11 cellular contexts compared by ENCODE assay signal in the genomic region with DNA sequence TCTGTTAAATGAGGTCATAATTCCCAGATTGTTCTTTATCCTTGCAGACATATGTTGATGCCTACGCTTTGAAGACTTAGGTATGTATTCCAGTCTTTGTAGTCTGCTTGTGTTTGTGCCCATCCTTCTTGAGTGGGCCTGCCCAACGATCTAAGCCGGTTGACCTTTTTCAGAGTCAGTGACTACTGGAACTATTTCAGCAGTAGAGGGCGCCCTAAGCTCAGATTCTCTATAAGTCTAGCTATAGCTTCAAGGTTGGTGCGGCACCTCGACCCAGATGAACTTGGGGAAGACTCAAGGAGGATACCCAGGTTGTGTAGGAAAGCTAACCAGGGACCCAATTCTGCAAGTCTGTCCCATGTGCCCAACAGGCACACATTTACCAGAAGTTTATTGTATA.
A peak's percentile ranks its signal among the peaks of the same experiment; 100 is the strongest.
DNase-seq lines count a peak whose midpoint lies in the region; ATAC-seq and TF ChIP-seq lines count a peak whose summit lies in the region.
"Had no signal": no experiment of that assay in that cellular context is flagged by ENCODE, and none has a peak within 500 bp of the region (broad histone marks: within the 10 kb centered on the region; RNA-seq: fewer than 3 reads in every experiment).

No MANE protein-coding gene starts in this region.

- no peak overlapping the region for H2AFZ ChIP-seq in mammary epithelial cell (ENCODE audit: low read depth, low read length)

- dilution Hi-C loops in mammary epithelial cell (cut with HindIII; ENCODE audit: low sequenced_read_pairs), result no loop called here

- no peak overlapping the region for H3K27ac Mint-ChIP-seq in activated T-cell treated with anti-CD3 and anti-CD28 coated beads, Interleukin-2, amount 50 U/mL, for 72 hours
- H3K27ac Mint-ChIP-seq in activated T-cell treated with anti-CD3 and anti-CD28 coated beads, Interleukin-2, amount 50 U/mL, for 24 hours, result no peak overlapping the region

- H3K4me2 ChIP-seq in mammary epithelial cell (ENCODE audit: insufficient read depth, low read depth, low read length), result no peak overlapping the region

- H3K27me3 Mint-ChIP-seq in activated T-cell treated with anti-CD3 and anti-CD28 coated beads, Interleukin-2, amount 50 U/mL, for 72 hours (ENCODE audit: low read depth), result no peaks in the 10 kb centered on the region
- H3K27me3 Mint-ChIP-seq in activated T-cell treated with anti-CD3 and anti-CD28 coated beads, Interleukin-2, amount 50 U/mL, for 24 hours, result no peaks in the 10 kb centered on the region

- H3K4me1 ChIP-seq in mammary epithelial cell (ENCODE audit: insufficient read depth, low read length) (no peaks in the 10 kb centered on the region), testis (no peaks in the 10 kb centered on the region)

- no peaks in the 10 kb centered on the region for H3K9me3 ChIP-seq in mammary epithelial cell (replicated peaks; ENCODE audit: insufficient read depth, low read length)
- no peaks in the 10 kb centered on the region for H3K9me3 ChIP-seq in testis

- no peak for ATAC-seq in activated T-cell treated with anti-CD3 and anti-CD28 coated beads, Interleukin-2, amount 50 U/mL, for 72 hours (replicated peaks in 1 of 2)
- no peak for ATAC-seq in GM18909 (IDR thresholded peaks at IDR 0.05; ENCODE audit: poor library complexity, unreplicated experiment)
- ATAC-seq in HG03442 (IDR thresholded peaks at IDR 0.05; ENCODE audit: unreplicated experiment), result no peak

- no peaks in the 10 kb centered on the region for H3K79me2 ChIP-seq in mammary epithelial cell (ENCODE audit: insufficient read depth, low read length)

- intact Hi-C loops in mammary epithelial cell (cut with micrococcal nuclease), result loop anchor here (1.0 to 2.0 kb wide), 2 partner anchors 159 to 306 kb away; no protein-coding TSS in a partner anchor
- intact Hi-C loops in testis (cut with DNase I; ENCODE audit: low total_unique reads), result no loop called here

- in situ Hi-C loops in mammary epithelial cell (cut with MboI; ENCODE audit: low sequenced_read_pairs in 2 of 2), result loop anchor here in 1 of 2 donors (5.0 to 25.0 kb wide), 2 partner anchors 156 to 301 kb away; no protein-coding TSS in a partner anchor

- peaks cover 2 to 3% of the 10 kb centered on the region in 2 donors for H3K36me3 Mint-ChIP-seq in activated T-cell treated with anti-CD3 and anti-CD28 coated beads, Interleukin-2, amount 50 U/mL, for 72 hours (ENCODE audit: insufficient read depth in 2 of 2)
- H3K36me3 Mint-ChIP-seq in activated T-cell treated with anti-CD3 and anti-CD28 coated beads, Interleukin-2, amount 50 U/mL, for 24 hours (ENCODE audit: low read depth), result no peaks in the 10 kb centered on the region

- no peak overlapping the region for H3K4me3 ChIP-seq in mammary epithelial cell (replicated peaks in 1 of 3; ENCODE audit: insufficient read depth in 1 of 3, low read depth in 2 of 3, low read length in 3 of 3)
- no peak overlapping the region for H3K4me3 ChIP-seq in testis

- H3K9me3 Mint-ChIP-seq in activated T-cell treated with anti-CD3 and anti-CD28 coated beads, Interleukin-2, amount 50 U/mL, for 72 hours, result peaks cover 11 to 14% of the 10 kb centered on the region in 2 donors
- H3K9me3 Mint-ChIP-seq in activated T-cell treated with anti-CD3 and anti-CD28 coated beads, Interleukin-2, amount 50 U/mL, for 24 hours, result peaks cover 22% of the 10 kb centered on the region

- BruUV-seq in mammary epithelial cell (replicated peaks; lab: Mats Ljungman, UMichigan), result no TSS peak

- H3K27ac ChIP-seq in mammary epithelial cell (ENCODE audit: insufficient read depth, low read depth, low read length) (no peak overlapping the region), testis (no peak overlapping the region), caudate nucleus (ENCODE audit: low read depth, low read length) (no peak overlapping the region)
- H3K27ac ChIP-seq: epithelial cell of prostate had no signal

- CTCF ChIA-PET in mammary epithelial cell (lab: Charles Lee; ENCODE audit: low non-redundant PET), result interaction anchor here (0.8 kb wide), 1 partner anchor 137 kb away, joined by 3 read pairs; no protein-coding TSS in a partner anchor

- no peak for TF ChIP-seq POLR2A in testis (IDR thresholded peaks at IDR 0.05)

- no peaks in the 10 kb centered on the region for H4K20me1 ChIP-seq in mammary epithelial cell (ENCODE audit: insufficient read depth, low read length)

- peak; percentile 6 to 17 for DNase-seq in activated T-cell treated with anti-CD3 and anti-CD28 coated beads, Interleukin-2, amount 50 U/mL, for 72 hours
- DNase-seq in activated T-cell treated with anti-CD3 and anti-CD28 coated beads, Interleukin-2, amount 50 U/mL, for 24 hours, result no peak
- DNase-seq in M059J (ENCODE audit: low read depth) (peak; percentile 22), mammary epithelial cell (peak; percentile 30), testis (peak; percentile 47), caudate nucleus (lab: John Stamatoyannopoulos, UW) (no peak)
- DNase-seq: SHP77 treated with DMSO at 0.1 percent for 48 hours; stimulated activated CD4-positive, alpha-beta T cell treated with anti-CD3 and anti-CD28 coated beads, Interleukin-4, amount 100 ng/mL, for 1 hour had no signal

- no peak overlapping the region for H3K4me3 Mint-ChIP-seq in activated T-cell treated with anti-CD3 and anti-CD28 coated beads, Interleukin-2, amount 50 U/mL, for 72 hours
- no peak overlapping the region for H3K4me3 Mint-ChIP-seq in activated T-cell treated with anti-CD3 and anti-CD28 coated beads, Interleukin-2, amount 50 U/mL, for 24 hours

- H3K27me3 ChIP-seq in mammary epithelial cell (ENCODE audit: insufficient read depth, low read length) (no peaks in the 10 kb centered on the region), testis (no peaks in the 10 kb centered on the region)

- no peaks in the 10 kb centered on the region for H3K36me3 ChIP-seq in mammary epithelial cell (ENCODE audit: insufficient read depth, low read length)
- H3K36me3 ChIP-seq in testis (ENCODE audit: low read depth, missing control alignments), result no peaks in the 10 kb centered on the region

- no peaks in the 10 kb centered on the region for H3K4me1 Mint-ChIP-seq in activated T-cell treated with anti-CD3 and anti-CD28 coated beads, Interleukin-2, amount 50 U/mL, for 72 hours (ENCODE audit: low read depth)
- no peaks in the 10 kb centered on the region for H3K4me1 Mint-ChIP-seq in activated T-cell treated with anti-CD3 and anti-CD28 coated beads, Interleukin-2, amount 50 U/mL, for 24 hours (ENCODE audit: low read depth)

- no peak overlapping the region for H3K9ac ChIP-seq in mammary epithelial cell (ENCODE audit: insufficient read depth, low read length)

- 54% methylated on average over 6 of the region's 6 CpGs for WGBS in mammary epithelial cell (ENCODE audit: low coverage, missing lambda C conversion rate)
- WGBS in testis, 2 donors, result 48 to 51% methylated on average over 6 of the region's 6 CpGs

- peak; percentile 42 to 45 for TF ChIP-seq CTCF in mammary epithelial cell (conservative IDR thresholded peaks at IDR 0.05 in 1 of 2, IDR thresholded peaks at IDR 0.05 in 1 of 2; ENCODE audit: extremely low read depth in 1 of 2, insufficient read depth in 1 of 2, low read depth in 1 of 2, low read length in 2 of 2)
- no peak for TF ChIP-seq CTCF in testis (IDR thresholded peaks at IDR 0.05)

Comparison
In these comparisons a context has a peak if more than half of its experiments do, and no peak if none do; other contexts are left out.
1. DNase-seq: peak in activated T-cell treated with anti-CD3 and anti-CD28 coated beads, Interleukin-2, amount 50 U/mL, for 72 hours (2 of 2), M059J (single experiment), mammary epithelial cell (single experiment) and testis (single experiment); none in activated T-cell treated with anti-CD3 and anti-CD28 coated beads, Interleukin-2, amount 50 U/mL, for 24 hours (single experiment) and caudate nucleus (0 of 61).
2. CTCF ChIP-seq: peak in mammary epithelial cell (2 of 2); none in testis (0 of 3).